13 cellular contexts compared by ENCODE assay signal in the genomic region with DNA sequence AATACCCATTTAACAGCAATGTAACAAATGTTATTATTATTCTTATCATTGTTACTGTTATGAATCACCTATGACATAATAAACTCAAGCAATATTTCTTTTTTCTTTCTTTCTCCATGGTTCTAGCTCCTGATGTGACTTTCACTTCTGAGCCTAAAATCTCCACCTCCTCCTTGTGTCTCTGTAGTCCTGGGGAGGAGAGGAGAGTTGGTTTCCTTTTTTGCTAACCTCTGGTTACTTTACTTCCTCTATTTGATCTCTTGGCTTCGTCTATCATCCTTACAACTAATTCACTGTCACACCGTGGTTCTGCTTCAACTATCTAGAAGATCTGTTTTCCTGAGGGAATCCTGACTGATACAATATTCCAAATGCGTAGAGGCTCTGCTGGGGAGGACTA.
"Had no signal": no experiment of that assay in that cellular context is flagged by ENCODE, and none has a peak within 500 bp of the region (broad histone marks: within the 10 kb centered on the region; RNA-seq: fewer than 3 reads in every experiment).

No MANE protein-coding gene starts in this region.

- DNase-seq: activated B cell treated with CpG ODN at 0.5 μM for 24 hours; activated naive CD4-positive, alpha-beta T cell; adrenal gland; effector CD4-positive, alpha-beta T cell; foreskin keratinocyte; head of caudate nucleus; mucosa of descending colon; naive thymus-derived CD8-positive, alpha-beta T cell; posterior cingulate gyrus; stimulated activated CD4-positive, alpha-beta T cell treated with anti-CD3 and anti-CD28 coated beads, Interleukin-4, amount 100 ng/mL, for 4 hours; stomach; T1000 had no signal

- ATAC-seq: foreskin keratinocyte; mucosa of descending colon; naive thymus-derived CD8-positive, alpha-beta T cell had no signal

- H3K27me3 Mint-ChIP-seq: activated B cell treated with CpG ODN at 0.5 μM for 24 hours; naive thymus-derived CD8-positive, alpha-beta T cell had no signal

- H3K27ac Mint-ChIP-seq: activated B cell treated with CpG ODN at 0.5 μM for 24 hours; activated T-helper 1 cell treated with anti-CD3 and anti-CD28 coated beads, Interleukin-12 subunit alpha, Interleukin-12 subunit beta, Interleukin-2, Interleukin-4 antibody, amounts not matched to agents 30 ng/mL and 10 ng/mL and 1 ng/mL, durations not matched to agents 14 hours and 24 hours and 36 hours had no signal

- H3K4me3 Mint-ChIP-seq: activated B cell treated with CpG ODN at 0.5 μM for 24 hours; activated T-helper 1 cell treated with anti-CD3 and anti-CD28 coated beads, Interleukin-12 subunit alpha, Interleukin-12 subunit beta, Interleukin-2, Interleukin-4 antibody, amounts not matched to agents 30 ng/mL and 10 ng/mL and 1 ng/mL, durations not matched to agents 14 hours and 24 hours and 36 hours; naive thymus-derived CD8-positive, alpha-beta T cell had no signal
